Comparison of ENCODE assay signal across 27 cellular contexts in genomic region chr2:86833315-86833714, GRCh38. TPM values are rescaled to one million over a fixed set of nuclear protein-coding genes. Genes with fewer than 3 reads are reported as not detected.
"Had no signal": no experiment of that assay in that cellular context is flagged by ENCODE, and none has a peak within 500 bp of the region (broad histone marks: within the 10 kb centered on the region; RNA-seq: fewer than 3 reads in every experiment).

No MANE protein-coding gene starts in this region.

- H3K79me2 ChIP-seq: hepatocyte had no signal

- H3K4me3 Mint-ChIP-seq: activated B cell treated with CpG ODN at 0.5 μM for 24 hours; activated CD4-positive, alpha-beta T cell treated with anti-CD3 and anti-CD28 coated beads for 36 hours; activated naive CD4-positive, alpha-beta T cell treated with anti-CD3 and anti-CD28 coated beads for 36 hours; activated T-cell treated with anti-CD3 and anti-CD28 coated beads, Interleukin-2, amount 50 U/mL, for 4 hours; brain; mesothelial cell of epicardium; natural killer cell; T-helper 17 cell had no signal

- H3K36me3 ChIP-seq: left ventricle myocardium inferior, tibial artery had no signal

- H3K27me3 ChIP-seq: hepatocyte, tibial artery had no signal

- H3K4me3 ChIP-seq: hepatocyte, left ventricle myocardium inferior, tibial artery had no signal

- H3K36me3 Mint-ChIP-seq: brain, mesothelial cell of epicardium, natural killer cell had no signal

- H3K9me3 ChIP-seq: left ventricle myocardium inferior, tibial artery had no signal

- H2AFZ ChIP-seq: hepatocyte had no signal

- H3K4me2 ChIP-seq: hepatocyte had no signal

- H3K4me1 Mint-ChIP-seq: natural killer cell had no signal

- H3K27ac Mint-ChIP-seq: activated B cell treated with CpG ODN at 0.5 μM for 24 hours; activated CD4-positive, alpha-beta T cell treated with anti-CD3 and anti-CD28 coated beads for 36 hours; activated naive CD4-positive, alpha-beta T cell treated with anti-CD3 and anti-CD28 coated beads for 36 hours; brain; mesothelial cell of epicardium; natural killer cell; progenitor cell of endocrine pancreas; T-helper 17 cell had no signal

- DNase-seq: activated B cell treated with CpG ODN at 0.5 μM for 24 hours; activated CD4-positive, alpha-beta T cell treated with anti-CD3 and anti-CD28 coated beads for 36 hours; activated CD4-positive, alpha-beta T cell treated with anti-CD3 and anti-CD28 coated beads, Interleukin-2, amount 50 U/mL, for 4 hours; activated effector memory CD4-positive, alpha-beta T cell treated with Interleukin-2 at 50 U/mL for 16 hours; activated naive CD4-positive, alpha-beta T cell treated with anti-CD3 and anti-CD28 coated beads for 36 hours; activated T-cell treated with anti-CD3 and anti-CD28 coated beads, Interleukin-2, amount 50 U/mL, for 4 hours; aorta; dermis blood vessel endothelial cell; effector CD8-positive, alpha-beta T cell; foreskin melanocyte; glutamatergic neuron; left ventricle myocardium inferior; natural killer cell; retina; stimulated activated CD4-positive, alpha-beta T cell treated with anti-CD3 and anti-CD28 coated beads, Interleukin-2, amount 100 ng/mL, for 48 hours; stimulated activated CD8-positive, alpha-beta memory T cell treated with anti-CD3 and anti-CD28 coated beads, Interleukin-4, amount 100 ng/mL, for 48 hours; stimulated activated naive CD4-positive, alpha-beta T cell; substantia nigra; T-helper 17 cell; tibial artery had no signal

- ATAC-seq: activated T-cell treated with anti-CD3 and anti-CD28 coated beads, Interleukin-2, amount 50 U/mL, for 4 hours; natural killer cell; T-helper 17 cell had no signal

- H3K27ac ChIP-seq: hepatocyte, left ventricle myocardium inferior, tibial artery had no signal

- H3K27me3 Mint-ChIP-seq: brain had no signal

- H3K9me3 Mint-ChIP-seq: activated B cell treated with CpG ODN at 0.5 μM for 24 hours; activated naive CD4-positive, alpha-beta T cell treated with anti-CD3 and anti-CD28 coated beads for 36 hours; activated T-cell treated with anti-CD3 and anti-CD28 coated beads, Interleukin-2, amount 50 U/mL, for 4 hours; brain; mesothelial cell of epicardium; natural killer cell had no signal

RNA-seq across cellular contexts. Expression of gene CD8B, which starts 28.4 kb away (rescaled TPM):
- total RNA-seq: activated B cell treated with CpG ODN at 0.5 μM for 24 hours, dermis blood vessel endothelial cell, lung microvascular endothelial cell, mesothelial cell of epicardium, osteocyte, progenitor cell of endocrine pancreas, T-helper 17 cell, urinary bladder had no signal

RNA-seq across cellular contexts. Expression of gene CD8A, which starts 42.6 kb away (rescaled TPM):
- total RNA-seq: dermis blood vessel endothelial cell, lung microvascular endothelial cell, osteocyte, urinary bladder had no signal
